ENCODE assay signal across 10 cellular contexts in the genomic region with DNA sequence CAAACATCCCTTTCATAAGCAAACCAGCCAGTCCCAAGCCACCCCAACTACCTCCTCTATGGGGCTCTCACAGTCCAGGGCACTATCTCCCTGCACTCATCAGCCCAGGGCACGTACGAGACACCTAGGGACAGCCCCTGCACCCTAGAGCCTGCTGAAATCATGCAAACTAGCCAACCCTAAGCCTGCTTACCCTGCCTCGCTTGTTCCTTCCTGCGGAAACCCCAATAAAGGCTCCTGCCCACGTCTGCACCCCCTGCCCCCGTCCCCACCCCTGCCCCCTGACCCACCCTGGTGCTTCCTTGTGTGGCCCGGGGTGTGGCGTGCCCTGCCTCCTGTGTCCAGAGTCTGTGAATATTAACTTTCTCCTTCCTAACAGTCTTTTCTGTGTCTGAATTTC.
DNase-seq lines count a peak whose midpoint lies in the region; ATAC-seq, FAIRE-seq and TF ChIP-seq lines count a peak whose summit lies in the region.
"Had no signal": no experiment of that assay in that cellular context is flagged by ENCODE, and none has a peak within 500 bp of the region (broad histone marks: within the 10 kb centered on the region; RNA-seq: fewer than 3 reads in every experiment).

No MANE protein-coding gene starts in this region.

- H3K27me3 Mint-ChIP-seq in activated naive CD8-positive, alpha-beta T cell treated with anti-CD3 and anti-CD28 coated beads for 36 hours, result no peaks in the 10 kb centered on the region

- H3K4me1 Mint-ChIP-seq in activated naive CD8-positive, alpha-beta T cell treated with anti-CD3 and anti-CD28 coated beads for 36 hours, result peaks cover 60% of the 10 kb centered on the region

- DNase-seq in activated naive CD8-positive, alpha-beta T cell treated with anti-CD3 and anti-CD28 coated beads for 36 hours, result peak; percentile 46
- no peak for DNase-seq in H54 (ENCODE audit: insufficient read length, low spot score)
- DNase-seq in A172 (ENCODE audit: low spot score), result no peak
- DNase-seq in globus pallidus (ENCODE audit: low spot score), result no peak
- DNase-seq: C1 segment of cervical spinal cord, NCI-H2081 treated with DMSO at 0.1 percent for 48 hours had no signal

- no peaks in the 10 kb centered on the region for H3K27me3 ChIP-seq in BLaER1

- H3K9ac ChIP-seq in BLaER1, result peak overlapping the region; percentile 70

- peak overlapping the region; percentile 85 for H3K27ac ChIP-seq in BLaER1

- peaks cover 100% of the 10 kb centered on the region for H3K4me1 ChIP-seq in BLaER1

- no peaks in the 10 kb centered on the region for H3K9me3 ChIP-seq in BLaER1

- peak overlapping the region; percentile 9 for H3K4me3 Mint-ChIP-seq in activated naive CD8-positive, alpha-beta T cell treated with anti-CD3 and anti-CD28 coated beads for 36 hours

- no peaks in the 10 kb centered on the region for H3K36me3 ChIP-seq in BLaER1

- H3K9me3 Mint-ChIP-seq in activated naive CD8-positive, alpha-beta T cell treated with anti-CD3 and anti-CD28 coated beads for 36 hours, result no peaks in the 10 kb centered on the region

- no peaks in the 10 kb centered on the region for H3K36me3 Mint-ChIP-seq in activated naive CD8-positive, alpha-beta T cell treated with anti-CD3 and anti-CD28 coated beads for 36 hours

- peak overlapping the region; percentile 87 for H3K4me2 ChIP-seq in BLaER1

- ATAC-seq in GM19397 (IDR thresholded peaks at IDR 0.05; ENCODE audit: unreplicated experiment) (peak; percentile 45), HG03439 (IDR thresholded peaks at IDR 0.05; ENCODE audit: unreplicated experiment) (peak; percentile 64), GM19328 (IDR thresholded peaks at IDR 0.05; ENCODE audit: unreplicated experiment) (no peak)

- no peaks in the 10 kb centered on the region for H4K20me1 ChIP-seq in BLaER1

- no peak for FAIRE-seq in H54 (lab: Jason Lieb, UNC)

- no peak overlapping the region for H3K27ac Mint-ChIP-seq in activated naive CD8-positive, alpha-beta T cell treated with anti-CD3 and anti-CD28 coated beads for 36 hours

- no peak for TF ChIP-seq POLR2A in H54 (IDR thresholded peaks at IDR 0.05; ENCODE audit: low read depth, low read length)

- peak overlapping the region; percentile 43; the same call in 1 of the 2 replicates for H3K4me3 ChIP-seq in BLaER1
